Comparison of ENCODE assay signal across 3 cellular contexts in genomic region chr3:23709987-23710386, GRCh38.
TF ChIP-seq lines count a peak whose summit lies in the region.

No MANE protein-coding gene starts in this region.

TF ChIP-seq in GM23338, 12 proteins besides CTCF, POLR2A, EP300 and RAD21 (continues in another document):
- TF ChIP-seq ZNF114 (CRISPR knock-in tag; IDR thresholded peaks at IDR 0.05) (no peak), JUNB (IDR thresholded peaks at IDR 0.05; ENCODE audit: unreplicated experiment) (no peak), REST (IDR thresholded peaks at IDR 0.05; ENCODE audit: unreplicated experiment) (no peak)

TF ChIP-seq in WTC11, 78 proteins besides CTCF, POLR2A, EP300 and RAD21:
- TF ChIP-seq RELA (CRISPR knock-in tag; IDR thresholded peaks at IDR 0.05; ENCODE audit: borderline replicate concordance) (no peak), ZNF317 (CRISPR knock-in tag; IDR thresholded peaks at IDR 0.05; ENCODE audit: borderline replicate concordance, low read depth) (no peak), TCF7 (CRISPR knock-in tag; IDR thresholded peaks at IDR 0.05; ENCODE audit: low read depth) (no peak), SMAD4 (CRISPR knock-in tag; IDR thresholded peaks at IDR 0.05) (no peak), MXD4 (CRISPR knock-in tag; IDR thresholded peaks at IDR 0.05; ENCODE audit: borderline replicate concordance) (no peak), USF1 (CRISPR knock-in tag; IDR thresholded peaks at IDR 0.05) (no peak), OVOL2 (CRISPR knock-in tag; IDR thresholded peaks at IDR 0.05; ENCODE audit: borderline replicate concordance) (no peak), NFATC4 (CRISPR knock-in tag; IDR thresholded peaks at IDR 0.05) (no peak), SOX15 (CRISPR knock-in tag; IDR thresholded peaks at IDR 0.05) (no peak), MLX (CRISPR knock-in tag; IDR thresholded peaks at IDR 0.05) (no peak), IRF1 (CRISPR knock-in tag; IDR thresholded peaks at IDR 0.05) (no peak), CDX4 (CRISPR knock-in tag; IDR thresholded peaks at IDR 0.05; ENCODE audit: borderline replicate concordance) (no peak), FOXK1 (CRISPR knock-in tag; IDR thresholded peaks at IDR 0.05) (no peak)

TF ChIP-seq in H1, 55 proteins besides CTCF, POLR2A, EP300 and RAD21:
- TF ChIP-seq BACH1 (IDR thresholded peaks at IDR 0.05; ENCODE audit: low read length) (no peak), JUN (IDR thresholded peaks at IDR 0.05; ENCODE audit: low read depth, low read length) (no peak)
